28 cellular contexts compared by ENCODE assay signal in the genomic region with DNA sequence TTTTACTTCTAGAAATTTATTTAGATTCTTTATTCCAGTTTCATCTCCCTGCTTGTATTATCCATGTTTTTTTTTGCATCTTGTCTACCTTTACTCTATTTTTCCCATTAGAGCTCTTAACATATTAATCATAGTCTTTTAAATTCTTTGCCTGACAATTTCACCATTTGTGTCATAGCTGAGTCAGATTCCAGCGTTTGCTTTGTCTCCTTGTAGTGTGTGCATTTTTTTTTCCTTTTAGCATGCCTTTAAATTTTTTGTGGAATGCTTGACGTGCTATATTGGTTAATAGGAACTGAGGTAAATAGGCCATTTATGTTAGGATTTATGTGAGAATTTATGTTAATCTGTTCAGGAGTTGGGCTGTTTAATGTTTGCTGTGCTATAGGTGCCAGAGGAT. TPM values are rescaled to one million over a fixed set of nuclear protein-coding genes. Genes with fewer than 3 reads are reported as not detected.
DNase-seq lines count a peak whose midpoint lies in the region; ATAC-seq and TF ChIP-seq lines count a peak whose summit lies in the region.
"Had no signal": no experiment of that assay in that cellular context is flagged by ENCODE, and none has a peak within 500 bp of the region (broad histone marks: within the 10 kb centered on the region; RNA-seq: fewer than 3 reads in every experiment).

No MANE protein-coding gene starts in this region.

- no peak overlapping the region for H2AK5ac ChIP-seq in trophoblast cell (ENCODE audit: low read length)

- H2BK5ac ChIP-seq in trophoblast cell (ENCODE audit: low read depth, low read length, poor library complexity): no peak overlapping the region

- H3K9me3 ChIP-seq in trophoblast cell (ENCODE audit: insufficient read depth, low read depth, low read length): no peaks in the 10 kb centered on the region
- H3K9me3 ChIP-seq: gastrocnemius medialis, testis, vagina had no signal

- H4K91ac ChIP-seq in trophoblast cell (ENCODE audit: low read depth, low read length): no peak overlapping the region

- no peaks in the 10 kb centered on the region for H3K79me1 ChIP-seq in trophoblast cell (ENCODE audit: low read length)

- no peak overlapping the region for H4K8ac ChIP-seq in trophoblast cell (ENCODE audit: low read depth, low read length)

- H3K4ac ChIP-seq in trophoblast cell (ENCODE audit: low read depth, low read length): no peak overlapping the region

- no peak for ATAC-seq in GM19467 (IDR thresholded peaks at IDR 0.05; ENCODE audit: unreplicated experiment)
- ATAC-seq: gastrocnemius medialis; natural killer cell treated with Interleukin-12 subunit alpha and Interleukin-12 subunit beta and Interleukin-15 and Interleukin-18, amount 100 ng/mL, for 72 hours; stimulated activated memory B cell treated with anti-CD40 and anti-IgM and Interleukin-4, amounts not matched to agents 10 μg/mL and 1 μg/mL and 100 μg/mL, for 72 hours; WTC11 had no signal

- H3K4me3 ChIP-seq in epithelial cell of esophagus (ENCODE audit: low read length) (no peak overlapping the region), trophoblast cell (ENCODE audit: low read depth, low read length) (no peak overlapping the region)
- H3K4me3 ChIP-seq: gastrocnemius medialis, hepatocyte, left ventricle myocardium inferior, testis, vagina had no signal

- no peaks in the 10 kb centered on the region for H3K36me3 ChIP-seq in trophoblast cell (ENCODE audit: control insufficient read depth in 1 of 2, insufficient read depth in 2 of 2, low read length in 2 of 2)
- H3K36me3 ChIP-seq: gastrocnemius medialis, left ventricle myocardium inferior, vagina had no signal

- H2AFZ ChIP-seq in trophoblast cell (ENCODE audit: insufficient read depth, low read length, poor library complexity): no peak overlapping the region
- H2AFZ ChIP-seq: hepatocyte had no signal

- H3K23ac ChIP-seq in trophoblast cell (ENCODE audit: low read length): no peak overlapping the region

- no peak for TF ChIP-seq CTCF in epithelial cell of esophagus (IDR thresholded peaks at IDR 0.05; ENCODE audit: insufficient read depth, low read depth, low read length, missing control alignments)

- peak; percentile 18 for DNase-seq in GM04504 (ENCODE audit: low read depth)
- peak; percentile 23 for DNase-seq in RKO (ENCODE audit: low spot score)
- peak; percentile 79 for DNase-seq in epithelial cell of esophagus (ENCODE audit: low read depth)
- DNase-seq in trophoblast cell: peak; percentile 33 to 89
- no peak for DNase-seq in MV-4-11 (lab: John Stamatoyannopoulos, UW)
- no peak for DNase-seq in NCI-H1105 (lab: John Stamatoyannopoulos, UW)
- no peak for DNase-seq in NOMO-1 treated with DMSO at 0.1 percent for 48 hours (lab: John Stamatoyannopoulos, UW; ENCODE audit: unreplicated experiment)
- DNase-seq: activated CD4-positive, alpha-beta T cell treated with anti-CD3 and anti-CD28 coated beads, Interleukin-2, amount 50 U/mL, for 4 hours; activated CD8-positive, alpha-beta memory T cell treated with anti-CD3 and anti-CD28 coated beads, Interleukin-2, amount 50 U/mL, for 4 hours; anterior cingulate cortex; Calu3; gastrocnemius medialis; immature natural killer cell; KBM-7; left ventricle myocardium inferior; NCI-H1694; NCI-H2171 treated with DMSO at 0.1 percent for 48 hours; retina; Right ventricle myocardium superior; stimulated activated CD4-positive, alpha-beta T cell treated with anti-CD3 and anti-CD28 coated beads, Interleukin-4, amount 100 ng/mL, for 1 hour; T1000; testis had no signal

- H3K27me3 ChIP-seq in trophoblast cell (ENCODE audit: insufficient read depth, low read length): no peaks in the 10 kb centered on the region
- H3K27me3 ChIP-seq: gastrocnemius medialis, hepatocyte, testis, vagina had no signal

- H2BK12ac ChIP-seq in trophoblast cell (ENCODE audit: low read length): no peak overlapping the region

- no peak overlapping the region for H3K27ac ChIP-seq in trophoblast cell (ENCODE audit: low read depth, low read length)
- H3K27ac ChIP-seq: gastrocnemius medialis, hepatocyte, left ventricle myocardium inferior, testis, vagina had no signal

- WGBS in trophoblast cell (ENCODE audit: extremely low coverage, insufficient coverage, insufficient read length): 100% methylated on average over 1 of the region's 2 CpGs

- no peak overlapping the region for H3K14ac ChIP-seq in trophoblast cell (ENCODE audit: low read length)

- no peak overlapping the region for H2BK120ac ChIP-seq in trophoblast cell (ENCODE audit: insufficient read depth, low read length, poor library complexity)

- H4K12ac ChIP-seq in trophoblast cell (ENCODE audit: low read depth, low read length): no peak overlapping the region

- no peaks in the 10 kb centered on the region for H3K79me2 ChIP-seq in trophoblast cell (ENCODE audit: control insufficient read depth, insufficient read depth, low read length, poor library complexity)
- H3K79me2 ChIP-seq: hepatocyte had no signal

- H3K4me2 ChIP-seq in trophoblast cell (ENCODE audit: low read length): no peak overlapping the region
- H3K4me2 ChIP-seq: hepatocyte had no signal

- H3K4me1 ChIP-seq in trophoblast cell (ENCODE audit: control insufficient read depth in 1 of 2, insufficient read depth in 2 of 2, low read length in 2 of 2): no peaks in the 10 kb centered on the region
- H3K4me1 ChIP-seq: gastrocnemius medialis, left ventricle myocardium inferior, testis, vagina had no signal

- H3K9ac ChIP-seq in trophoblast cell (ENCODE audit: low read length): no peak overlapping the region

- no peak overlapping the region for H3K18ac ChIP-seq in trophoblast cell (ENCODE audit: low read length)

RNA-seq across cellular contexts. Expression of a gene that starts 41.8 kb away (rescaled TPM):
- 50.7 and 52.5 TPM in 2 replicates for polyA plus RNA-seq in trophoblast cell (2013)

Comparison
In these comparisons a context has a peak if more than half of its experiments do, and no peak if none do; other contexts are left out.
1. DNase-seq: peak in GM04504 (single experiment), RKO (single experiment), epithelial cell of esophagus (single experiment) and trophoblast cell (2 of 2); none in MV-4-11 (single experiment), NCI-H1105 (single experiment) and NOMO-1 treated with DMSO at 0.1 percent for 48 hours (single experiment).